23 cellular contexts compared by ENCODE assay signal in the genomic region with DNA sequence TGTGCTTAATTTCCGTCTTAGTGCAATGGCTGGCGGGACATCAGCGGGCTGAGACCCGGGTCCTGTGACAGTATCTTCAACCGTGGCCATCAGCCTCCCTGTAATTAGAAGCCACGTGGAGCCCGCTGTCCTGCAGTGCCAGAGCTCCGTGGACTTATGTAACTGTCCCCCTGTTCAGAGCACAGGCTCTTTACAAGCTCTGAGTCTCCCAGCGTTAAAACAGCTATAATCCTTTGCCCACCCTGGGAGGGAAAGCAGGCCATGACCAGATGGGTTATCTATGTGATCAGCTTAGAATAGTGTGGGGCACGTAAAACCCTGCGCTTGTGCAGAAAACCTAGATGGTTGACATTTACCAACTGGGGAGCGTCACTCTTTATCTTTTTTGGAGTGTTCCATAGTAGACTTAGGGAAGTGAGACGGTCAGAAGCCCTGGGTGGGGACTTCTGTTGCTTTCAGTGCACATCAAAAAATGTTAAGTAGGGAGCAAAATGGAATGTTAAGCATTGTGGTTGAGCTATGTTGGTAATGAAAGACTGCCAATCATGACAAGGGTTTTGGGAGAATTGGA.
A peak's percentile ranks its signal among the peaks of the same experiment; 100 is the strongest.
DNase-seq lines count a peak whose midpoint lies in the region; ATAC-seq and TF ChIP-seq lines count a peak whose summit lies in the region.
"Had no signal": no experiment of that assay in that cellular context is flagged by ENCODE, and none has a peak within 500 bp of the region (broad histone marks: within the 10 kb centered on the region; RNA-seq: fewer than 3 reads in every experiment).

No MANE protein-coding gene starts in this region.

- DNase-seq in AG10803 (ENCODE audit: low read depth) (peak; percentile 52), NCI-H524 (lab: John Stamatoyannopoulos, UW) (peak; percentile 58 to 89), chondrocyte (ENCODE audit: low spot score) (no peak), myocyte (ENCODE audit: low read depth) (peak; percentile 1), trophoblast cell (no peak), AG08396 (ENCODE audit: low spot score) (no peak), SKM-1 (lab: John Stamatoyannopoulos, UW; ENCODE audit: unreplicated experiment) (no peak)
- DNase-seq: activated CD4-positive, alpha-beta memory T cell treated with anti-CD3 and anti-CD28 coated beads for 36 hours; activated T-cell treated with anti-CD3 and anti-CD28 coated beads, Interleukin-2, amount 50 U/mL, for 1 hour; effector CD4-positive, alpha-beta T cell; esophagus squamous epithelium; NCI-H1930; NCI-H510A treated with DMSO at 0.1 percent for 48 hours; retina; stimulated activated CD4-positive, alpha-beta T cell treated with anti-CD3 and anti-CD28 coated beads, Interleukin-1b, Interleukin-23, amount 100 ng/mL, for 48 hours had no signal

- no peaks in the 10 kb centered on the region for H3K79me1 ChIP-seq in trophoblast cell (ENCODE audit: low read length)

- no peak overlapping the region for H3K9ac ChIP-seq in trophoblast cell (ENCODE audit: low read length)

- no peak for ATAC-seq in GM21576 (IDR thresholded peaks at IDR 0.05; ENCODE audit: unreplicated experiment)
- ATAC-seq: GM12878, GM23338 had no signal

- no peaks in the 10 kb centered on the region for H3K9me3 Mint-ChIP-seq in chondrocyte (ENCODE audit: low read depth)
- H3K9me3 Mint-ChIP-seq: activated CD4-positive, alpha-beta memory T cell treated with anti-CD3 and anti-CD28 coated beads for 36 hours; activated naive CD4-positive, alpha-beta T cell treated with anti-CD3 and anti-CD28 coated beads, Interleukin-2, amount 50 U/mL, for 24 hours; GM23338 had no signal

- no peak overlapping the region for H3K27ac Mint-ChIP-seq in chondrocyte (ENCODE audit: unreplicated experiment)
- H3K27ac Mint-ChIP-seq: activated CD4-positive, alpha-beta memory T cell treated with anti-CD3 and anti-CD28 coated beads for 36 hours; activated naive CD4-positive, alpha-beta T cell treated with anti-CD3 and anti-CD28 coated beads, Interleukin-2, amount 50 U/mL, for 24 hours; GM23338; memory B cell had no signal

- no peak overlapping the region for H4K91ac ChIP-seq in trophoblast cell (ENCODE audit: low read depth, low read length)

- H3K4me3 ChIP-seq in AG10803 (ENCODE audit: low read length) (no peak overlapping the region), trophoblast cell (ENCODE audit: low read depth, low read length) (no peak overlapping the region)
- H3K4me3 ChIP-seq: breast epithelium, esophagus squamous epithelium, GM12878, GM23338, SK-N-MC, stomach had no signal

- H3K27me3 Mint-ChIP-seq in chondrocyte (ENCODE audit: low read depth): peaks cover 3% of the 10 kb centered on the region
- H3K27me3 Mint-ChIP-seq: activated CD4-positive, alpha-beta memory T cell treated with anti-CD3 and anti-CD28 coated beads for 36 hours had no signal

- H2BK5ac ChIP-seq in trophoblast cell (ENCODE audit: low read depth, low read length, poor library complexity): no peak overlapping the region

- H4K8ac ChIP-seq in trophoblast cell (ENCODE audit: low read depth, low read length): no peak overlapping the region

- H3K36me3 ChIP-seq in trophoblast cell (ENCODE audit: control insufficient read depth in 1 of 2, insufficient read depth in 2 of 2, low read length in 2 of 2): no peaks in the 10 kb centered on the region
- H3K36me3 ChIP-seq: breast epithelium, esophagus squamous epithelium, stomach had no signal

- H3K27ac ChIP-seq in trophoblast cell (ENCODE audit: low read depth, low read length): no peak overlapping the region
- H3K27ac ChIP-seq: breast epithelium, esophagus squamous epithelium, SK-N-MC, stomach had no signal

- H2AK5ac ChIP-seq in trophoblast cell (ENCODE audit: low read length): no peak overlapping the region

- no peak overlapping the region for H2AFZ ChIP-seq in trophoblast cell (ENCODE audit: insufficient read depth, low read length, poor library complexity)
- H2AFZ ChIP-seq: GM23338 had no signal

- no peak overlapping the region for H3K23ac ChIP-seq in trophoblast cell (ENCODE audit: low read length)

- H2BK12ac ChIP-seq in trophoblast cell (ENCODE audit: low read length): no peak overlapping the region

- TF ChIP-seq CTCF in AG10803 (conservative IDR thresholded peaks at IDR 0.05; ENCODE audit: low read length): no peak
- no peak for TF ChIP-seq CTCF in chondrocyte (IDR thresholded peaks at IDR 0.05)

- no peak overlapping the region for H4K12ac ChIP-seq in trophoblast cell (ENCODE audit: low read depth, low read length)

- no peak overlapping the region for H3K4me2 ChIP-seq in trophoblast cell (ENCODE audit: low read length)
- H3K4me2 ChIP-seq: GM23338 had no signal

- peaks cover 2% of the 10 kb centered on the region for H3K36me3 Mint-ChIP-seq in chondrocyte (ENCODE audit: low read depth)
- H3K36me3 Mint-ChIP-seq: activated CD4-positive, alpha-beta memory T cell treated with anti-CD3 and anti-CD28 coated beads for 36 hours; activated naive CD4-positive, alpha-beta T cell treated with anti-CD3 and anti-CD28 coated beads, Interleukin-2, amount 50 U/mL, for 24 hours; memory B cell had no signal

- H3K14ac ChIP-seq in trophoblast cell (ENCODE audit: low read length): no peak overlapping the region

- peaks cover 43% of the 10 kb centered on the region for H3K4me1 Mint-ChIP-seq in chondrocyte (ENCODE audit: low read depth)
- H3K4me1 Mint-ChIP-seq: activated naive CD4-positive, alpha-beta T cell treated with anti-CD3 and anti-CD28 coated beads, Interleukin-2, amount 50 U/mL, for 24 hours; memory B cell had no signal

- no CpG with 5 or more reads among the region's 13 CpGs for WGBS in trophoblast cell (ENCODE audit: extremely low coverage, insufficient coverage, insufficient read length)

- H3K79me2 ChIP-seq in trophoblast cell (ENCODE audit: control insufficient read depth, insufficient read depth, low read length, poor library complexity): no peaks in the 10 kb centered on the region

- H2BK120ac ChIP-seq in trophoblast cell (ENCODE audit: insufficient read depth, low read length, poor library complexity): no peak overlapping the region

- no peaks in the 10 kb centered on the region for H3K9me3 ChIP-seq in trophoblast cell (ENCODE audit: insufficient read depth, low read depth, low read length)
- H3K9me3 ChIP-seq: breast epithelium, esophagus squamous epithelium, stomach had no signal

- H3K4me1 ChIP-seq in trophoblast cell (ENCODE audit: control insufficient read depth in 1 of 2, insufficient read depth in 2 of 2, low read length in 2 of 2): peaks cover 2 to 6% of the 10 kb centered on the region in 2 experiments

- H3K4me3 Mint-ChIP-seq in chondrocyte (ENCODE audit: unreplicated experiment): peak overlapping the region; percentile 14
- H3K4me3 Mint-ChIP-seq: activated CD4-positive, alpha-beta memory T cell treated with anti-CD3 and anti-CD28 coated beads for 36 hours; activated naive CD4-positive, alpha-beta T cell treated with anti-CD3 and anti-CD28 coated beads, Interleukin-2, amount 50 U/mL, for 24 hours; GM23338; memory B cell had no signal

- H3K27me3 ChIP-seq in trophoblast cell (ENCODE audit: insufficient read depth, low read length): no peaks in the 10 kb centered on the region
- H3K27me3 ChIP-seq: breast epithelium, esophagus squamous epithelium, stomach had no signal

- H3K4ac ChIP-seq in trophoblast cell (ENCODE audit: low read depth, low read length): no peak overlapping the region

- H3K18ac ChIP-seq in trophoblast cell (ENCODE audit: low read length): no peak overlapping the region

Comparison
In these comparisons a context has a peak if more than half of its experiments do, and no peak if none do; other contexts are left out.
1. DNase-seq: peak in AG10803 (single experiment), NCI-H524 (2 of 2) and myocyte (single experiment); none in chondrocyte (single experiment), trophoblast cell (0 of 2), AG08396 (single experiment) and SKM-1 (single experiment).